Comparison of ENCODE assay signal across 8 cellular contexts in genomic region chr11:62753736-62754603, GRCh38. TPM values are rescaled to one million over a fixed set of nuclear protein-coding genes. Genes with fewer than 3 reads are reported as not detected.
DNase-seq lines count a peak whose midpoint lies in the region; ATAC-seq lines count a peak whose summit lies in the region.

Gene ZBTB3, minus strand, starts transcription at chr11:62754160. Its CDS starts 496 bp downstream, at chr11:62753664.

- ATAC-seq in GM21360 (IDR thresholded peaks at IDR 0.05; ENCODE audit: unreplicated experiment), result peak; percentile 92

- H2AK5ac ChIP-seq in mesendoderm (ENCODE audit: low read length), result no peak within 1 kb of the TSS

- no peak within 1 kb of the TSS for H2BK120ac ChIP-seq in mesendoderm (ENCODE audit: low read depth, low read length)

- peak within 1 kb of the TSS; percentile 66 for H2BK5ac ChIP-seq in mesendoderm (ENCODE audit: low read length)

- H3K4me1 ChIP-seq in endocrine pancreas (ENCODE audit: control insufficient read depth, insufficient read depth, low read length), result no peaks in the 10 kb centered on the region
- H3K4me1 ChIP-seq in mesendoderm (ENCODE audit: control insufficient read depth, low read depth, low read length), result no peaks in the 10 kb centered on the region

- peaks cover 18% of the 10 kb centered on the region for H3K79me2 ChIP-seq in mesendoderm (ENCODE audit: control insufficient read depth, insufficient read depth, low read length)

- no peak within 1 kb of the TSS for H2BK15ac ChIP-seq in mesendoderm (replicated peaks; ENCODE audit: low read depth)

- peak within 1 kb of the TSS; percentile 89 for H3K4ac ChIP-seq in mesendoderm (ENCODE audit: low read depth, low read length)

- H3K18ac ChIP-seq in mesendoderm (ENCODE audit: low read length), result peak within 1 kb of the TSS; percentile 23

- no peak within 1 kb of the TSS for H4K8ac ChIP-seq in mesendoderm (ENCODE audit: low read depth, low read length)

- H3K4me3 ChIP-seq in endocrine pancreas (ENCODE audit: control insufficient read depth, insufficient read depth, low read length) (peak within 1 kb of the TSS; percentile 35), mesendoderm (ENCODE audit: low read length) (peak within 1 kb of the TSS; percentile 89)

- peak within 1 kb of the TSS; percentile 99 for H3K56ac ChIP-seq in mesendoderm (ENCODE audit: low read length)

- WGBS in mesendoderm (ENCODE audit: extremely low coverage, insufficient coverage, low lambda C conversion rate), result no CpG with 5 or more reads among the region's 47 CpGs

- peak within 1 kb of the TSS; percentile 65 for H3K4me2 ChIP-seq in mesendoderm (ENCODE audit: low read length)

- DNase-seq in COLO668 (lab: John Stamatoyannopoulos, UW; ENCODE audit: unreplicated experiment) (peak; percentile 96), HT1080 (ENCODE audit: low read depth) (peak; percentile 100), NOMO-1 treated with DMSO at 0.1 percent for 48 hours (lab: John Stamatoyannopoulos, UW; ENCODE audit: unreplicated experiment) (peak; percentile 100), mesendoderm (peak; percentile 100)
- peak; percentile 84 to 94 (median 93) for DNase-seq in activated CD8-positive, alpha-beta memory T cell treated with anti-CD3 and anti-CD28 coated beads for 48 hours (ENCODE audit: low read depth in 2 of 3, low spot score in 2 of 3)
- DNase-seq in stimulated activated CD8-positive, alpha-beta memory T cell treated with anti-CD3 and anti-CD28 coated beads, Interleukin-15, amount 100 ng/mL, for 1 hour (ENCODE audit: low read depth), result peak; percentile 98

- H3K79me1 ChIP-seq in mesendoderm (ENCODE audit: low read length), result peaks cover 16% of the 10 kb centered on the region

- H3K23ac ChIP-seq in mesendoderm (ENCODE audit: low read length), result no peak within 1 kb of the TSS

- H3K9ac ChIP-seq in endocrine pancreas (ENCODE audit: control insufficient read depth, insufficient read depth, low read length) (peak within 1 kb of the TSS; percentile 71), mesendoderm (ENCODE audit: low read length) (peak within 1 kb of the TSS; percentile 93)

- no peaks in the 10 kb centered on the region for H3K27me3 ChIP-seq in endocrine pancreas (ENCODE audit: control insufficient read depth, insufficient read depth, low read length)
- no peaks in the 10 kb centered on the region for H3K27me3 ChIP-seq in mesendoderm (ENCODE audit: insufficient read depth, low read length, poor library complexity)

- H3K36me3 ChIP-seq in endocrine pancreas (ENCODE audit: control insufficient read depth, insufficient read depth, low read length) (no peaks in the 10 kb centered on the region), mesendoderm (ENCODE audit: control insufficient read depth, insufficient read depth, low read length) (peaks cover 6% of the 10 kb centered on the region)

- H3K9me3 ChIP-seq in endocrine pancreas (ENCODE audit: control insufficient read depth, low read length), result no peaks in the 10 kb centered on the region

- H3K27ac ChIP-seq in mesendoderm (ENCODE audit: low read depth, low read length), result peak within 1 kb of the TSS; percentile 74

- no peak within 1 kb of the TSS for H4K5ac ChIP-seq in mesendoderm (ENCODE audit: low read length)

RNA-seq across cellular contexts. Expression of gene ZBTB3, which starts in this region (rescaled TPM):
- 9.2 and 9.8 TPM in 2 replicates for total RNA-seq in HT1080 (2014; rRNA removed; shearing (Covaris generic))
- polyA plus RNA-seq in HT1080 (2015; cell fraction: cytosol; rRNA removed), result 6.8 and 8.0 TPM in 2 replicates
- polyA plus RNA-seq in HT1080 (2015; cell fraction: nucleus; rRNA removed), result 13.2 and 16.6 TPM in 2 replicates
- 28.5 TPM for polyA plus RNA-seq in mesendoderm (2013, experiment 1 of 2)
- polyA plus RNA-seq in mesendoderm (2013, experiment 2 of 2), result 28.8 TPM

Comparison
In these comparisons a context has a peak if more than half of its experiments do, and no peak if none do; other contexts are left out.
1. Peak in every context shown above with its lines: DNase-seq, ATAC-seq, H3K4me3 ChIP-seq and H3K27ac ChIP-seq.